Comparison of ENCODE assay signal across 8 cellular contexts in genomic region chr18:63422862-63423304, GRCh38. TPM values are rescaled to one million over a fixed set of nuclear protein-coding genes. Genes with fewer than 3 reads are reported as not detected.
DNase-seq lines count a peak whose midpoint lies in the region; ATAC-seq and TF ChIP-seq lines count a peak whose summit lies in the region.

No MANE protein-coding gene starts in this region.

- in situ Hi-C loops in GM13977 (cut with MboI; ENCODE audit: low pct_unique_long_range_greater_than_20kb, low sequenced_read_pairs, unreplicated experiment): no loop called here

- ATAC-seq in GM19328 (IDR thresholded peaks at IDR 0.05; ENCODE audit: unreplicated experiment): peak; percentile 31
- ATAC-seq in HG03354 (IDR thresholded peaks at IDR 0.05; ENCODE audit: poor library complexity, severe bottlenecking, unreplicated experiment): peak; percentile 50
- ATAC-seq in stimulated activated naive CD8-positive, alpha-beta T cell treated with anti-CD3 and anti-CD28 coated beads, Interleukin-15, Interleukin-2, amounts not matched to agents 100 U/mL and 50 U/mL, for 24 hours: peak; percentile 40

- H3K27ac ChIP-seq in adipose tissue (ENCODE audit: low read depth, low read length): peak overlapping the region; percentile 29

- H3K4me3 ChIP-seq in iPS-18c (ENCODE audit: insufficient read depth, low read depth, low read length): peak overlapping the region; percentile 98

- H3K9me3 ChIP-seq in iPS-18c (ENCODE audit: control insufficient read depth, insufficient read depth, low read length): no peaks in the 10 kb centered on the region

- peak; percentile 69 for DNase-seq in CD1c-positive myeloid dendritic cell (ENCODE audit: extremely low spot score)
- DNase-seq in stimulated activated naive CD8-positive, alpha-beta T cell treated with anti-CD3 and anti-CD28 coated beads, Interleukin-15, Interleukin-2, amounts not matched to agents 100 U/mL and 50 U/mL, for 24 hours: no peak
- no peak for DNase-seq in superior temporal gyrus (ENCODE audit: extremely low spot score)
- DNase-seq in GM13977 (ENCODE audit: low spot score): no peak

- no peak for TF ChIP-seq CTCF in GM13977 (IDR thresholded peaks at IDR 0.05; ENCODE audit: extremely low read depth, insufficient read depth, missing control alignments)

- 2 to 3% (median 2%) methylated on average over 26 to 27 of the region's 27 CpGs for WGBS in adipose tissue, 3 donors

RNA-seq across cellular contexts. Expression of gene VPS4B, which starts 0.6 kb away (rescaled TPM):
- 10 to 100 TPM; 10.8 to 23.6 (median 17.5) TPM for polyA plus RNA-seq in adipose tissue

RNA-seq across cellular contexts. Expression of gene SERPINB5, which starts 53.9 kb away (rescaled TPM):
- polyA plus RNA-seq in adipose tissue: under 1 TPM in 1 of 3 donors, not detected in 2; 0.22 TPM

RNA-seq across cellular contexts. Expression of gene KDSR, which starts 55.9 kb away (rescaled TPM):
- polyA plus RNA-seq in adipose tissue: 10 to 100 TPM; 10.2 to 31.5 (median 19.1) TPM
